In the genomic region with DNA sequence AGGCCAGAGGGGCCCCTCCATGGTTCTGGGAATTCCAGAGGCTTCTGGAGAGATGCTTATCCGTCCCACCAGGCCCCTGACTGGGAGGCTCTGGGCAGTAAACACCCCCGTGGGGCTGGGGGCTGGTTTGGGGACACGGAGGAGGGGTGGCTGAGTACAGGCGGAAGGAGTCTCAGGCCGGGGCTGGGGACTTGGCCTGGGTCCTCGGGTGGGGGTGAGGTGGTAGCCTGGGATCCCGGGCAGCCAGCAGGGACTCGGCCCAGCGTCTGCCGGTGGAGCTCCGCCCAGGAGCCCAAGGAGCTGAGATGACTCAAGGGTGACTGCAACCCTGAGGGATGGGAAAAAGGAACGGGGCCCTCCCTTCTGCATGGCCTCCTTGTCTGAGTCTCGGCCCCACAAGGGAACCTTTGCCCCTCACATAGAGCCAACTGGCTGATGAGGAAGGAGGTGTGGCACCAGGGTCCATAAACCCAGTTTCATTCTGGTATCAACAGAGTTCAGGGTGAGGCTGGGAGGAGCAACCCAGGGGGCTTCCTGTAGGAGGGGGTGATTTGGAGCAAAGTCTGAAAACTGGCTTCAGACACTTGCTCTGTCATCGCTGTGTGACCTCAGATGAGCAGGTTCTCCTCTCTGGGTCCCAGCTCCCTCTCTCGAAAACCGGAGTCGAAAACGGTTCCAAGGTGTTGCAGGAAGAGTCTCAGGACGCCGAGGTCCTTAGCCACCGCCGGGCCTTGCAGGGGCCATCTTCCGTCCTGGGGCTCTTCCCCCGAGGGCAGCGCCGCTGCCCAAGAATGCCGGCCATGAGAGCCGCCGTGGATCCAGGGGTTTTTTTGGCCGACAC, we compare ENCODE assay signal across 10 cellular contexts. TPM values are rescaled to one million over a fixed set of nuclear protein-coding genes. Genes with fewer than 3 reads are reported as not detected.
DNase-seq lines count a peak whose midpoint lies in the region; ATAC-seq, FAIRE-seq and TF ChIP-seq lines count a peak whose summit lies in the region.
"Had no signal": no experiment of that assay in that cellular context is flagged by ENCODE, and none has a peak within 500 bp of the region (broad histone marks: within the 10 kb centered on the region; RNA-seq: fewer than 3 reads in every experiment).

No MANE protein-coding gene starts in this region.

- POLR2A ChIA-PET in RWPE1 (lab: Yijun Ruan, JAX; ENCODE audit: low non-redundant PET) = interaction anchor here (0.6 kb wide), 1 partner anchor 15 kb away, joined by 4 read pairs; no protein-coding TSS in a partner anchor

- DNase-seq in H54 (ENCODE audit: insufficient read length, low spot score) (peak; percentile 99), RWPE1 (ENCODE audit: low spot score) (peak; percentile 96), fibroblast of pulmonary artery (ENCODE audit: low read depth) (peak; percentile 69), renal cortical epithelial cell (ENCODE audit: low read depth) (peak; percentile 74), NCI-H1048 (lab: John Stamatoyannopoulos, UW) (no peak), NCI-H82 (lab: John Stamatoyannopoulos, UW) (no peak)
- DNase-seq in stimulated activated CD4-positive, alpha-beta T cell treated with anti-CD3 and anti-CD28 coated beads, Interleukin-1b, Interleukin-23, amount 100 ng/mL, for 48 hours = no peak
- DNase-seq: esophagus squamous epithelium had no signal

- no peak overlapping the region for H3K4me3 ChIP-seq in fibroblast of pulmonary artery (replicated peaks; ENCODE audit: low read depth, low read length)
- H3K4me3 ChIP-seq: GM12878 had no signal

- no peak for TF ChIP-seq POLR2A in H54 (IDR thresholded peaks at IDR 0.05; ENCODE audit: low read depth, low read length)

- H3K4me3 Mint-ChIP-seq in stimulated activated memory B cell treated with anti-CD40 and anti-IgM and Interleukin-4, amounts not matched to agents 10 μg/mL and 1 μg/mL and 100 μg/mL, for 72 hours = no peak overlapping the region

- peak overlapping the region; percentile 97 for H3K27ac ChIP-seq in RWPE1

- peaks cover 12% of the 10 kb centered on the region for H3K27me3 Mint-ChIP-seq in stimulated activated memory B cell treated with anti-CD40 and anti-IgM and Interleukin-4, amounts not matched to agents 10 μg/mL and 1 μg/mL and 100 μg/mL, for 72 hours

- H3K4me1 Mint-ChIP-seq in stimulated activated memory B cell treated with anti-CD40 and anti-IgM and Interleukin-4, amounts not matched to agents 10 μg/mL and 1 μg/mL and 100 μg/mL, for 72 hours = no peaks in the 10 kb centered on the region

- no peak for TF ChIP-seq CTCF in RWPE1 (conservative IDR thresholded peaks at IDR 0.05; ENCODE audit: low read depth)
- no peak for TF ChIP-seq CTCF in fibroblast of pulmonary artery (IDR thresholded peaks at IDR 0.05; ENCODE audit: low read length, missing control alignments)

- H3K36me3 Mint-ChIP-seq in stimulated activated memory B cell treated with anti-CD40 and anti-IgM and Interleukin-4, amounts not matched to agents 10 μg/mL and 1 μg/mL and 100 μg/mL, for 72 hours = no peaks in the 10 kb centered on the region

- FAIRE-seq in H54 (lab: Jason Lieb, UNC) = peak; percentile 57
- FAIRE-seq: GM12878 had no signal

- CTCF ChIA-PET in RWPE1 (lab: Yijun Ruan, JAX) = interaction anchor here (0.6 to 1.0 kb wide), 3 partner anchors 18 to 41 kb away, joined by 3 read pairs; no protein-coding TSS in a partner anchor

- H3K27ac Mint-ChIP-seq in stimulated activated memory B cell treated with anti-CD40 and anti-IgM and Interleukin-4, amounts not matched to agents 10 μg/mL and 1 μg/mL and 100 μg/mL, for 72 hours = no peak overlapping the region

- no peak for ATAC-seq in stimulated activated memory B cell treated with anti-CD40 and anti-IgM and Interleukin-4, amounts not matched to agents 10 μg/mL and 1 μg/mL and 100 μg/mL, for 72 hours
- ATAC-seq: GM12878 had no signal

- no peaks in the 10 kb centered on the region for H3K9me3 Mint-ChIP-seq in stimulated activated memory B cell treated with anti-CD40 and anti-IgM and Interleukin-4, amounts not matched to agents 10 μg/mL and 1 μg/mL and 100 μg/mL, for 72 hours

RNA-seq across cellular contexts. Expression of a gene that starts 0.8 kb away (rescaled TPM):
- total RNA-seq in renal cortical epithelial cell = 6.2 and 48.4 TPM in 2 replicates
- total RNA-seq: GM12878 had no signal

RNA-seq across cellular contexts. Expression of a gene that starts 43.0 kb away (rescaled TPM):
- total RNA-seq in renal cortical epithelial cell = 0.35 and 45.4 TPM in 2 replicates

RNA-seq across cellular contexts. Expression of a gene that starts 45.5 kb away (rescaled TPM):
- 67.7 and 134 TPM in 2 replicates for total RNA-seq in renal cortical epithelial cell

RNA-seq across cellular contexts. Expression of a gene that starts 56.5 kb away (rescaled TPM):
- not detected in 2 replicates for total RNA-seq in renal cortical epithelial cell
- total RNA-seq: esophagus squamous epithelium, GM12878 had no signal

Comparison
In these comparisons a context has a peak if more than half of its experiments do, and no peak if none do; other contexts are left out.
1. DNase-seq: peak in H54 (single experiment), RWPE1 (single experiment), fibroblast of pulmonary artery (single experiment) and renal cortical epithelial cell (single experiment); none in NCI-H1048 (single experiment), NCI-H82 (single experiment) and stimulated activated CD4-positive, alpha-beta T cell treated with anti-CD3 and anti-CD28 coated beads, Interleukin-1b, Interleukin-23, amount 100 ng/mL, for 48 hours (single experiment).